ENCODE assay signal across 18 cellular contexts in genomic region chr5:166509085-166509484, GRCh38.
DNase-seq lines count a peak whose midpoint lies in the region; ATAC-seq and TF ChIP-seq lines count a peak whose summit lies in the region.
"Had no signal": no experiment of that assay in that cellular context is flagged by ENCODE, and none has a peak within 500 bp of the region (broad histone marks: within the 10 kb centered on the region; RNA-seq: fewer than 3 reads in every experiment).

No MANE protein-coding gene starts in this region.

- H3K4me3 Mint-ChIP-seq in WTC11: no peak overlapping the region
- H3K4me3 Mint-ChIP-seq in activated CD8-positive, alpha-beta memory T cell treated with anti-CD3 and anti-CD28 coated beads, Interleukin-2, amount 10 ng/mL, durations not matched to agents 7 days and 5 days: no peak overlapping the region
- H3K4me3 Mint-ChIP-seq: activated CD4-positive, alpha-beta memory T cell treated with anti-CD3 and anti-CD28 coated beads, Interleukin-2, amount 10 ng/mL, durations not matched to agents 7 days and 5 days; B cell; stimulated activated naive B cell treated with anti-CD40 and anti-IgM and Interleukin-4, amounts not matched to agents 10 μg/mL and 1 μg/mL and 100 μg/mL, for 72 hours; T-cell had no signal

- no peak overlapping the region for H3K27ac ChIP-seq in osteoblast (ENCODE audit: low read depth, low read length)
- H3K27ac ChIP-seq: epithelial cell of prostate, right lobe of liver had no signal

- H3K9me3 ChIP-seq in osteoblast (ENCODE audit: low read depth, low read length): no peaks in the 10 kb centered on the region
- H3K9me3 ChIP-seq: right lobe of liver had no signal

- H3K4me2 ChIP-seq in osteoblast (ENCODE audit: insufficient read depth, low read length): no peak overlapping the region

- CTCF ChIA-PET in WTC11 (lab: Charles Lee): no interaction called here
- CTCF ChIA-PET in activated CD8-positive, alpha-beta memory T cell treated with anti-CD3 and anti-CD28 coated beads, Interleukin-2, amount 10 ng/mL, durations not matched to agents 7 days and 5 days (lab: Charles Lee): no interaction called here

- H3K36me3 Mint-ChIP-seq in WTC11: no peaks in the 10 kb centered on the region
- no peaks in the 10 kb centered on the region for H3K36me3 Mint-ChIP-seq in activated CD8-positive, alpha-beta memory T cell treated with anti-CD3 and anti-CD28 coated beads, Interleukin-2, amount 10 ng/mL, durations not matched to agents 7 days and 5 days
- H3K36me3 Mint-ChIP-seq: stimulated activated naive B cell treated with anti-CD40 and anti-IgM and Interleukin-4, amounts not matched to agents 10 μg/mL and 1 μg/mL and 100 μg/mL, for 72 hours; T-cell had no signal

- H3K27me3 ChIP-seq in osteoblast (ENCODE audit: insufficient read depth, low read length): no peaks in the 10 kb centered on the region
- H3K27me3 ChIP-seq: right lobe of liver had no signal

- no peak overlapping the region for H2AFZ ChIP-seq in osteoblast (ENCODE audit: low read length)

- no peaks in the 10 kb centered on the region for H3K79me2 ChIP-seq in osteoblast (ENCODE audit: insufficient read depth, low read length)

- H3K27me3 Mint-ChIP-seq in WTC11 (ENCODE audit: low read depth): no peaks in the 10 kb centered on the region
- no peaks in the 10 kb centered on the region for H3K27me3 Mint-ChIP-seq in activated CD8-positive, alpha-beta memory T cell treated with anti-CD3 and anti-CD28 coated beads, Interleukin-2, amount 10 ng/mL, durations not matched to agents 7 days and 5 days
- H3K27me3 Mint-ChIP-seq: activated CD4-positive, alpha-beta memory T cell treated with anti-CD3 and anti-CD28 coated beads, Interleukin-2, amount 10 ng/mL, durations not matched to agents 7 days and 5 days; B cell; stimulated activated naive B cell treated with anti-CD40 and anti-IgM and Interleukin-4, amounts not matched to agents 10 μg/mL and 1 μg/mL and 100 μg/mL, for 72 hours; T-cell had no signal

- ATAC-seq in WTC11: peak; percentile 36; the same call in 1 of the 2 replicates
- ATAC-seq in activated CD8-positive, alpha-beta memory T cell treated with anti-CD3 and anti-CD28 coated beads, Interleukin-2, amount 10 ng/mL, durations not matched to agents 7 days and 5 days: no peak
- ATAC-seq: stimulated activated naive B cell treated with anti-CD40 and anti-IgM and Interleukin-4, amounts not matched to agents 10 μg/mL and 1 μg/mL and 100 μg/mL, for 72 hours; T-cell had no signal

- no peak overlapping the region for H3K27ac Mint-ChIP-seq in WTC11
- H3K27ac Mint-ChIP-seq in activated CD8-positive, alpha-beta memory T cell treated with anti-CD3 and anti-CD28 coated beads, Interleukin-2, amount 10 ng/mL, durations not matched to agents 7 days and 5 days: no peak overlapping the region
- H3K27ac Mint-ChIP-seq: activated CD4-positive, alpha-beta memory T cell treated with anti-CD3 and anti-CD28 coated beads, Interleukin-2, amount 10 ng/mL, durations not matched to agents 7 days and 5 days; B cell; stimulated activated naive B cell treated with anti-CD40 and anti-IgM and Interleukin-4, amounts not matched to agents 10 μg/mL and 1 μg/mL and 100 μg/mL, for 72 hours; T-cell had no signal

- POLR2A ChIA-PET in WTC11 (lab: Charles Lee): no interaction called here

- in situ Hi-C loops in KBM-7 (cut with MboI; ENCODE audit: low pct_unique_long_range_greater_than_20kb, low sequenced_read_pairs): no loop called here

- no peaks in the 10 kb centered on the region; the same call in none of the 2 replicates for H3K4me1 Mint-ChIP-seq in WTC11
- H3K4me1 Mint-ChIP-seq in activated CD8-positive, alpha-beta memory T cell treated with anti-CD3 and anti-CD28 coated beads, Interleukin-2, amount 10 ng/mL, durations not matched to agents 7 days and 5 days: no peaks in the 10 kb centered on the region
- H3K4me1 Mint-ChIP-seq: activated CD4-positive, alpha-beta memory T cell treated with anti-CD3 and anti-CD28 coated beads, Interleukin-2, amount 10 ng/mL, durations not matched to agents 7 days and 5 days; B cell; stimulated activated naive B cell treated with anti-CD40 and anti-IgM and Interleukin-4, amounts not matched to agents 10 μg/mL and 1 μg/mL and 100 μg/mL, for 72 hours; T-cell had no signal

- H3K4me3 ChIP-seq in osteoblast (ENCODE audit: insufficient read depth, low read length): no peak overlapping the region
- H3K4me3 ChIP-seq: right lobe of liver had no signal

- no peaks in the 10 kb centered on the region; the same call in 1 of the 2 replicates for H3K9me3 Mint-ChIP-seq in WTC11
- H3K9me3 Mint-ChIP-seq in activated CD8-positive, alpha-beta memory T cell treated with anti-CD3 and anti-CD28 coated beads, Interleukin-2, amount 10 ng/mL, durations not matched to agents 7 days and 5 days (ENCODE audit: low read depth): peaks cover 16% of the 10 kb centered on the region

- no peaks in the 10 kb centered on the region for H3K36me3 ChIP-seq in osteoblast (ENCODE audit: insufficient read depth, low read length)
- H3K36me3 ChIP-seq: right lobe of liver had no signal

- no peaks in the 10 kb centered on the region for H3K4me1 ChIP-seq in osteoblast (ENCODE audit: insufficient read depth, low read length)

- peak; percentile 0 to 7 for DNase-seq in AML-193 (lab: John Stamatoyannopoulos, UW)
- peak; percentile 6 for DNase-seq in KBM-7
- DNase-seq in WTC11 (ENCODE audit: low spot score): peak; percentile 13
- peak; percentile 12 for DNase-seq in iris pigment epithelial cell (ENCODE audit: low read depth)
- no peak for DNase-seq in 8988T
- no peak for DNase-seq in NCI-H2081 (lab: John Stamatoyannopoulos, UW)
- DNase-seq in osteoblast (ENCODE audit: insufficient read length, low spot score, missing footprints): no peak
- no peak for DNase-seq in activated CD8-positive, alpha-beta memory T cell treated with anti-CD3 and anti-CD28 coated beads, Interleukin-2, amount 10 ng/mL, durations not matched to agents 7 days and 5 days
- DNase-seq: activated CD4-positive, alpha-beta memory T cell treated with anti-CD3 and anti-CD28 coated beads, Interleukin-2, amount 10 ng/mL, durations not matched to agents 7 days and 5 days; activated effector memory CD4-positive, alpha-beta T cell treated with anti-CD3 and anti-CD28 coated beads, Interleukin-2, amount 50 U/mL, for 16 hours; DMS79 treated with DMSO at 0.1 percent for 48 hours; NCI-H1694 treated with DMSO at 0.1 percent for 48 hours; right lobe of liver; stimulated activated CD4-positive, alpha-beta T cell treated with anti-CD3 and anti-CD28 coated beads, Interleukin-4, amount 100 ng/mL, for 24 hours; stimulated activated naive B cell treated with anti-CD40 and anti-IgM and Interleukin-4, amounts not matched to agents 10 μg/mL and 1 μg/mL and 100 μg/mL, for 72 hours; T-cell had no signal

- H4K20me1 ChIP-seq in osteoblast (ENCODE audit: insufficient read depth, low read length): no peaks in the 10 kb centered on the region

- TF ChIP-seq CTCF in WTC11 (IDR thresholded peaks at IDR 0.05) (no peak), osteoblast (IDR thresholded peaks at IDR 0.05; ENCODE audit: extremely low read depth, low read depth, low read length) (no peak)

TF ChIP-seq in WTC11, 78 proteins besides CTCF, POLR2A, EP300 and RAD21 (continues in another document):
- peak; percentile 18; the same call in 1 of the 2 replicates for TF ChIP-seq USF1 (CRISPR knock-in tag; IDR thresholded peaks at IDR 0.05)
- peak; percentile 57; the same call in 1 of the 2 replicates for TF ChIP-seq ARID4B (CRISPR knock-in tag; IDR thresholded peaks at IDR 0.05; ENCODE audit: borderline replicate concordance)
- 0 out of 2 replicates have a peak, but pooled peaks have one; percentile 24 for TF ChIP-seq ZNF232 (CRISPR knock-in tag; IDR thresholded peaks at IDR 0.05)
- TF ChIP-seq FOXK1 (CRISPR knock-in tag; IDR thresholded peaks at IDR 0.05): no peak
- TF ChIP-seq ZNF317 (CRISPR knock-in tag; IDR thresholded peaks at IDR 0.05; ENCODE audit: borderline replicate concordance, low read depth): no peak
- TF ChIP-seq ZBTB21 (CRISPR knock-in tag; IDR thresholded peaks at IDR 0.05; ENCODE audit: borderline replicate concordance): no peak
- TF ChIP-seq ZNF121 (CRISPR knock-in tag; IDR thresholded peaks at IDR 0.05): no peak

Comparison
In these comparisons a context has a peak if more than half of its experiments do, and no peak if none do; other contexts are left out.
1. DNase-seq: peak in AML-193 (2 of 2), KBM-7 (single experiment), WTC11 (single experiment) and iris pigment epithelial cell (single experiment); none in 8988T (single experiment), NCI-H2081 (0 of 2), osteoblast (single experiment) and activated CD8-positive, alpha-beta memory T cell treated with anti-CD3 and anti-CD28 coated beads, Interleukin-2, amount 10 ng/mL, durations not matched to agents 7 days and 5 days (single experiment).